1 cellular context compared by ENCODE assay signal in genomic region chr6:87754828-87755227, GRCh38.
TF ChIP-seq lines count a peak whose summit lies in the region.

No MANE protein-coding gene starts in this region.

TF ChIP-seq in K562, 482 proteins besides CTCF, POLR2A, EP300 and RAD21 (continued from another document):
- TF ChIP-seq NKRF (IDR thresholded peaks at IDR 0.05; ENCODE audit: borderline replicate concordance), result no peak
- no peak for TF ChIP-seq NCOA4 (IDR thresholded peaks at IDR 0.05; ENCODE audit: partially characterized antibody)
- TF ChIP-seq ZBTB34 (CRISPR knock-in tag; IDR thresholded peaks at IDR 0.05), result no peak
